In the genomic region with DNA sequence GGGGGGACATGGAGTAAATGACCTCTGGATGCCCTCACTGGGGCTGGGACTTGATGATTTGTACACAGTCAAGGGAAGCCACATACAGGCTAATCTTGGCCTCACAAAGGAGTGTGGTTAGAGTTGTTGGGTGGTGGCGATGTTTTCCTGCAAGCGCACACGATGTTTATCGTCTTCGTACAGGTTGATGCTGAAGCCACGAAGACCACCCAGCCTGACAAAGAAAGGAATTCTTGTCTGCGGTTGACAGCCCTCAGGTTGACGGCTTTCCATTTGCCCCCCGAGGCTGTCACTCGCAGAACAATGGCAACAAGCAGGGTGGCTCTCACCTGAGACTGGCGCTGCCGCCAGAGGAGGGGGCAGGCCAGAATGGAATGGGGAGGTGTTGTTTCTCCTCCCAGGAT, we compare ENCODE assay signal across 11 cellular contexts. TPM values are rescaled to one million over a fixed set of nuclear protein-coding genes. Genes with fewer than 3 reads are reported as not detected.
DNase-seq lines count a peak whose midpoint lies in the region; ATAC-seq and TF ChIP-seq lines count a peak whose summit lies in the region.
"Had no signal": no experiment of that assay in that cellular context is flagged by ENCODE, and none has a peak within 500 bp of the region (broad histone marks: within the 10 kb centered on the region; RNA-seq: fewer than 3 reads in every experiment).

No MANE protein-coding gene starts in this region.

- no peak for ATAC-seq in stimulated activated naive CD8-positive, alpha-beta T cell treated with anti-CD3 and anti-CD28 coated beads, Interleukin-15, amount 100 ng/mL, for 72 hours
- ATAC-seq in stimulated activated naive CD8-positive, alpha-beta T cell treated with anti-CD3 and anti-CD28 coated beads, Interleukin-15, Interleukin-2, amounts not matched to agents 100 U/mL and 50 U/mL, for 24 hours = no peak
- no peak for ATAC-seq in activated T-helper 17 cell treated with anti-CD3 and anti-CD28 coated beads, Interleukin-2, amount 50 U/mL, for 72 hours (replicated peaks)
- ATAC-seq in GM21619 (IDR thresholded peaks at IDR 0.05; ENCODE audit: unreplicated experiment) = no peak
- ATAC-seq in GM18873 (IDR thresholded peaks at IDR 0.05; ENCODE audit: low FRiP score, unreplicated experiment) = no peak

- H3K36me3 Mint-ChIP-seq in activated T-helper 17 cell treated with anti-CD3 and anti-CD28 coated beads, Interleukin-2, amount 50 U/mL, for 72 hours (ENCODE audit: low read depth) = no peaks in the 10 kb centered on the region
- H3K36me3 Mint-ChIP-seq in type B pancreatic cell = no peaks in the 10 kb centered on the region
- H3K36me3 Mint-ChIP-seq: CD4-positive, CD25-positive, alpha-beta regulatory T cell had no signal

- no peaks in the 10 kb centered on the region for H3K9me3 Mint-ChIP-seq in stimulated activated naive CD8-positive, alpha-beta T cell treated with anti-CD3 and anti-CD28 coated beads, Interleukin-15, amount 100 ng/mL, for 72 hours
- H3K9me3 Mint-ChIP-seq in activated T-helper 17 cell treated with anti-CD3 and anti-CD28 coated beads, Interleukin-2, amount 50 U/mL, for 72 hours = no peaks in the 10 kb centered on the region
- H3K9me3 Mint-ChIP-seq in type B pancreatic cell = no peaks in the 10 kb centered on the region

- peak overlapping the region; percentile 16 to 20 for H3K4me3 Mint-ChIP-seq in stimulated activated naive CD8-positive, alpha-beta T cell treated with anti-CD3 and anti-CD28 coated beads, Interleukin-15, amount 100 ng/mL, for 72 hours
- peak overlapping the region; percentile 44 for H3K4me3 Mint-ChIP-seq in activated T-helper 17 cell treated with anti-CD3 and anti-CD28 coated beads, Interleukin-2, amount 50 U/mL, for 72 hours
- peak overlapping the region; percentile 13 for H3K4me3 Mint-ChIP-seq in type B pancreatic cell

- peaks cover 28% of the 10 kb centered on the region for H3K4me1 Mint-ChIP-seq in stimulated activated naive CD8-positive, alpha-beta T cell treated with anti-CD3 and anti-CD28 coated beads, Interleukin-15, amount 100 ng/mL, for 72 hours
- H3K4me1 Mint-ChIP-seq in activated T-helper 17 cell treated with anti-CD3 and anti-CD28 coated beads, Interleukin-2, amount 50 U/mL, for 72 hours = peaks cover 15% of the 10 kb centered on the region
- H3K4me1 Mint-ChIP-seq in type B pancreatic cell (ENCODE audit: unreplicated experiment) = peaks cover 8% of the 10 kb centered on the region

- no peak for DNase-seq in stimulated activated naive CD8-positive, alpha-beta T cell treated with anti-CD3 and anti-CD28 coated beads, Interleukin-15, amount 100 ng/mL, for 72 hours
- DNase-seq in stimulated activated naive CD8-positive, alpha-beta T cell treated with anti-CD3 and anti-CD28 coated beads, Interleukin-15, Interleukin-2, amounts not matched to agents 100 U/mL and 50 U/mL, for 24 hours = no peak
- peak; percentile 73 for DNase-seq in iPS-NIHi7 (ENCODE audit: extremely low spot score)
- no peak for DNase-seq in type B pancreatic cell (ENCODE audit: extremely low spot score, unreplicated experiment)
- no peak for DNase-seq in DMS53 treated with DMSO at 0.1 percent for 48 hours (lab: John Stamatoyannopoulos, UW; ENCODE audit: unreplicated experiment)
- DNase-seq: activated effector memory CD4-positive, alpha-beta T cell treated with Interleukin-2 at 50 U/mL for 16 hours; left lung had no signal

- peaks cover 26% of the 10 kb centered on the region for H3K27me3 Mint-ChIP-seq in stimulated activated naive CD8-positive, alpha-beta T cell treated with anti-CD3 and anti-CD28 coated beads, Interleukin-15, amount 100 ng/mL, for 72 hours
- no peaks in the 10 kb centered on the region for H3K27me3 Mint-ChIP-seq in activated T-helper 17 cell treated with anti-CD3 and anti-CD28 coated beads, Interleukin-2, amount 50 U/mL, for 72 hours
- peaks cover 40% of the 10 kb centered on the region for H3K27me3 Mint-ChIP-seq in type B pancreatic cell

- H3K27ac Mint-ChIP-seq in stimulated activated naive CD8-positive, alpha-beta T cell treated with anti-CD3 and anti-CD28 coated beads, Interleukin-15, amount 100 ng/mL, for 72 hours = peak overlapping the region in 1 of 2 donors; percentile 67
- H3K27ac Mint-ChIP-seq in activated T-helper 17 cell treated with anti-CD3 and anti-CD28 coated beads, Interleukin-2, amount 50 U/mL, for 72 hours = no peak overlapping the region
- no peak overlapping the region for H3K27ac Mint-ChIP-seq in type B pancreatic cell

- no peak for TF ChIP-seq CTCF in type B pancreatic cell (conservative IDR thresholded peaks at IDR 0.05)

RNA-seq across cellular contexts. Expression of a gene that starts 14.1 kb away (rescaled TPM):
- total RNA-seq in activated T-helper 17 cell treated with anti-CD3 and anti-CD28 coated beads, Interleukin-2, amount 50 U/mL, for 72 hours = 10 to 100 TPM; 14.0 to 16.6 TPM
- 11.6 and 13.7 TPM in 2 replicates for total RNA-seq in type B pancreatic cell (ENCODE audit: low replicate concordance)
